Comparison of ENCODE assay signal across 2 cellular contexts in genomic region chr1:114203722-114204121, GRCh38.
TF ChIP-seq lines count a peak whose summit lies in the region.

No MANE protein-coding gene starts in this region.

TF ChIP-seq in HEK293, 187 proteins besides CTCF, POLR2A, EP300 and RAD21:
- TF ChIP-seq ZBTB17 (tag by site-specific recombination; IDR thresholded peaks at IDR 0.05): 0 out of 2 replicates have a peak, but pooled peaks have one; percentile 22
- TF ChIP-seq KLF1 (tag by site-specific recombination; IDR thresholded peaks at IDR 0.05): no peak
- TF ChIP-seq ZNF776 (tag by site-specific recombination; IDR thresholded peaks at IDR 0.05; ENCODE audit: borderline replicate concordance): no peak
- no peak for TF ChIP-seq ZNF629 (tag by site-specific recombination; IDR thresholded peaks at IDR 0.05)
- no peak for TF ChIP-seq ZNF610 (tag by site-specific recombination; IDR thresholded peaks at IDR 0.05; ENCODE audit: borderline replicate concordance)
- TF ChIP-seq ZBTB11 (tag by site-specific recombination; conservative IDR thresholded peaks at IDR 0.05; ENCODE audit: low read depth): no peak
- no peak for TF ChIP-seq GLI2 (tag by site-specific recombination; IDR thresholded peaks at IDR 0.05; ENCODE audit: borderline replicate concordance, low read depth)
- TF ChIP-seq GFI1B (tag by site-specific recombination; IDR thresholded peaks at IDR 0.05): no peak
TF ChIP-seq in HEK293: peak in this region for 1.

TF ChIP-seq in H1, 55 proteins besides CTCF, POLR2A, EP300 and RAD21:
- no peak for TF ChIP-seq HDAC6 (IDR thresholded peaks at IDR 0.05; ENCODE audit: low read depth, low read length)
- no peak for TF ChIP-seq SAP30 (IDR thresholded peaks at IDR 0.05; ENCODE audit: insufficient read depth, insufficient replicate concordance, low read length)
